8 cellular contexts compared by ENCODE assay signal in the genomic region with DNA sequence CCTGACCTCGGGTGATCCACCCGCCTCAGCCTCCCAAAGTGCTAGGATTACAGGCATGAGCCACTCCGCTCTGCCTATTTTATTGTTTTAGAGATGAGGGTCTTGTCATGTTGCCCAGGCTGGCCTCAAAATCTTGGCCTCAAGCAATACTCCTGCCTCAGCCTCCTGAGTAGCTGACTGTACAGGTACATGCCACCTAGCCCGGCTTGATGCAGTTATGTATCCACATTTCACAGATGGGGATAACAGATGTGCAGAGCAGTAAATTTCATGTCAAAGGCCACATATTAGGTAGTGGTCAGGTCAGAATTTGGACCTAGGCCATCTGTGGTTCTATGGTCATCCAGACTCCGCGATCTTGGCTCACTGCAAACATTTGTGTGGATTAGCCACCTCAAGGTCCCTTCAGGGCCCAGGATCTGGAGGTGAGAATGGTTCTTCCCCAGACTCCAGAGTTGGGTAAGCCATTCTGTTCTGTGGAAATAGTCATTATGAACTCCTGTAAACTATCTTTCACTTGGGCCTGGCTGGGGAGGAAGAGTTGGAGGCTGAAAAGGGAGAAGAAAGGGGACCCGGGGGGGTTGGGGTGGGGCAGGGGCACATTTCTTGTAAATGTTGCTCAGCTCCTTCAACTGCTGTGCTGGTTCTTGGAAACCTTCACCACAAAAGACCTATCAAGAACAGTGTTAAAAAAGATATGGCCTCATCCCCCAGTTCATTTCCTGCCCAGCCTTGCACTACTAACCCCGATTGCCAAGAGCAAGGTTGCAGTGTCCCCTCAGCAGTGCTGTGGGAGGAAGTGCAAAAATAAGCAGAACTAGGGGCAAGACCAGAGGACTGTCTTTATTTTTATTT. TPM values are rescaled to one million over a fixed set of nuclear protein-coding genes. Genes with fewer than 3 reads are reported as not detected.
DNase-seq lines count a peak whose midpoint lies in the region; ATAC-seq and TF ChIP-seq lines count a peak whose summit lies in the region.

No MANE protein-coding gene starts in this region.

- H3K4me1 ChIP-seq in thymus (ENCODE audit: control insufficient read depth, insufficient read depth, low read length) (peaks cover 6% of the 10 kb centered on the region), H9 (ENCODE audit: insufficient read depth, low read length) (no peaks in the 10 kb centered on the region)

- no peak overlapping the region for H3K27ac Mint-ChIP-seq in H9

- TF ChIP-seq CTCF in lower leg skin (IDR thresholded peaks at IDR 0.05): no peak
- TF ChIP-seq CTCF in H9 (conservative IDR thresholded peaks at IDR 0.05): no peak

- no peak overlapping the region for H2AFZ ChIP-seq in H9 (ENCODE audit: low read length)

- H3T11ph ChIP-seq in H9 (ENCODE audit: low read length): no peak overlapping the region

- peak; percentile 38 to 50 for DNase-seq in activated CD8-positive, alpha-beta memory T cell treated with anti-CD3 and anti-CD28 coated beads for 4 hours (ENCODE audit: low read depth in 2 of 2)
- no peak for DNase-seq in activated CD8-positive, alpha-beta memory T cell treated with anti-CD3 and anti-CD28 coated beads for 24 hours
- peak; percentile 57 for DNase-seq in activated T-cell treated with anti-CD3 and anti-CD28 coated beads, Interleukin-2, amount 50 U/mL, for 4 hours
- DNase-seq in lower leg skin (ENCODE audit: low spot score in 2 of 2) (peak; percentile 49 to 81), H9 (no peak)

- no peaks in the 10 kb centered on the region for H3K23me2 ChIP-seq in H9 (ENCODE audit: insufficient read length, low read depth, low read length, poor library complexity, severe bottlenecking)

- no peaks in the 10 kb centered on the region for H3K9me3 ChIP-seq in thymus (ENCODE audit: control insufficient read depth)
- H3K9me3 ChIP-seq in H9 (ENCODE audit: control insufficient read depth, low read depth, low read length): no peaks in the 10 kb centered on the region

- no peaks in the 10 kb centered on the region for H3K27me3 Mint-ChIP-seq in activated T-cell treated with anti-CD3 and anti-CD28 coated beads, Interleukin-2, amount 50 U/mL, for 4 hours (ENCODE audit: low read depth)
- H3K27me3 Mint-ChIP-seq in H9 (ENCODE audit: low read depth): no peaks in the 10 kb centered on the region

- H3K14ac ChIP-seq in H9 (ENCODE audit: insufficient read depth, low read length): no peak overlapping the region

- no peaks in the 10 kb centered on the region for H3K36me3 ChIP-seq in thymus (ENCODE audit: control insufficient read depth, insufficient read depth)

- no peaks in the 10 kb centered on the region for H4K20me1 ChIP-seq in H9 (ENCODE audit: control insufficient read depth, insufficient read depth, insufficient read length)

- no peak overlapping the region for H2BK120ac ChIP-seq in H9 (ENCODE audit: low read depth, low read length, poor library complexity, severe bottlenecking)

- no peak overlapping the region for H3K9ac ChIP-seq in H9 (ENCODE audit: extremely low read depth, insufficient read length, low read length)

- peak; percentile 91 to 94 for ATAC-seq in activated T-cell treated with anti-CD3 and anti-CD28 coated beads, Interleukin-2, amount 50 U/mL, for 4 hours
- ATAC-seq in GM21786 (IDR thresholded peaks at IDR 0.05; ENCODE audit: unreplicated experiment): no peak
- ATAC-seq in GM21723 (IDR thresholded peaks at IDR 0.05; ENCODE audit: unreplicated experiment): no peak

- intact Hi-C loops in lower leg skin (cut with DNase I; ENCODE audit: low total_unique reads): no loop called here

- H2BK15ac ChIP-seq in H9 (ENCODE audit: low read depth, low read length): no peak overlapping the region

- no peak overlapping the region for H2AK5ac ChIP-seq in H9 (ENCODE audit: insufficient read length, low read length)

- H3K4me1 Mint-ChIP-seq in activated T-cell treated with anti-CD3 and anti-CD28 coated beads, Interleukin-2, amount 50 U/mL, for 4 hours (ENCODE audit: low read depth): peaks cover 54% of the 10 kb centered on the region
- H3K4me1 Mint-ChIP-seq in H9: 0 out of 4 replicates have a peak, but pooled peaks cover 2% of the 10 kb centered on the region in 2 experiments

- no peaks in the 10 kb centered on the region for H3K27me3 ChIP-seq in thymus (ENCODE audit: control insufficient read depth, insufficient read depth)
- no peaks in the 10 kb centered on the region for H3K27me3 ChIP-seq in H9 (ENCODE audit: insufficient read depth, low read length)

- no peak overlapping the region for H2BK12ac ChIP-seq in H9 (ENCODE audit: insufficient read length, low read depth, low read length)

- H3K4me3 Mint-ChIP-seq in activated T-cell treated with anti-CD3 and anti-CD28 coated beads, Interleukin-2, amount 50 U/mL, for 4 hours: peak overlapping the region; percentile 41
- H3K4me3 Mint-ChIP-seq in H9: no peak overlapping the region

- H3K18ac ChIP-seq in H9 (ENCODE audit: insufficient read length, low read depth, low read length): no peak overlapping the region

- no peak for TF ChIP-seq POLR2A in lower leg skin (IDR thresholded peaks at IDR 0.05)

- H2BK20ac ChIP-seq in H9 (ENCODE audit: low read depth, low read length, poor library complexity, severe bottlenecking): no peak overlapping the region

- no peaks in the 10 kb centered on the region for H3K79me2 ChIP-seq in H9 (ENCODE audit: insufficient read depth, low read length)

- H3K27ac ChIP-seq in thymus (ENCODE audit: low read depth) (peak overlapping the region; percentile 91), H9 (ENCODE audit: insufficient read length, low read depth, low read length) (no peak overlapping the region)

- no peaks in the 10 kb centered on the region for H3K36me3 Mint-ChIP-seq in activated T-cell treated with anti-CD3 and anti-CD28 coated beads, Interleukin-2, amount 50 U/mL, for 4 hours (ENCODE audit: insufficient read depth)
- no peaks in the 10 kb centered on the region for H3K36me3 Mint-ChIP-seq in H9 (ENCODE audit: insufficient read depth in 1 of 3, low read depth in 3 of 3)

- no peak overlapping the region for H4K8ac ChIP-seq in H9 (replicated peaks; ENCODE audit: insufficient read length, low read depth, low read length)

- no peak overlapping the region for H4K5ac ChIP-seq in H9 (ENCODE audit: insufficient read length, low read depth, low read length)

- no peak overlapping the region for H3K56ac ChIP-seq in H9 (ENCODE audit: insufficient read length, low read depth, low read length)

- H3K9me3 Mint-ChIP-seq in activated T-cell treated with anti-CD3 and anti-CD28 coated beads, Interleukin-2, amount 50 U/mL, for 4 hours: no peaks in the 10 kb centered on the region
- peaks cover 0 to 6% of the 10 kb centered on the region in 2 experiments; a peak in 1 of 5 replicates for H3K9me3 Mint-ChIP-seq in H9

- 78 to 82% methylated on average over 8 of the region's 8 CpGs for WGBS in lower leg skin, 2 donors
- 58% methylated on average over 8 of the region's 8 CpGs for WGBS in thymus
- WGBS in H9 (ENCODE audit: extremely low coverage, insufficient read length, low lambda C conversion rate): no CpG with 5 or more reads among the region's 8 CpGs

- no peak overlapping the region for H3K4me2 ChIP-seq in H9 (ENCODE audit: insufficient read depth, insufficient read length, low read length)

- no peak overlapping the region for H4K91ac ChIP-seq in H9 (ENCODE audit: insufficient read length, low read depth, low read length)

- H3K23ac ChIP-seq in H9 (ENCODE audit: insufficient read length, low read depth, low read length): no peak overlapping the region

- no peaks in the 10 kb centered on the region for H3K79me1 ChIP-seq in H9 (ENCODE audit: insufficient read depth, low read depth, low read length, poor library complexity, severe bottlenecking)

- no peak overlapping the region for H3K4ac ChIP-seq in H9 (ENCODE audit: low read depth, low read length)

- no peak overlapping the region for H3K4me3 ChIP-seq in lower leg skin (ENCODE audit: low read depth, poor library complexity, severe bottlenecking)
- H3K4me3 ChIP-seq in thymus (ENCODE audit: low read length): no peak overlapping the region

- no peak overlapping the region for H2BK5ac ChIP-seq in H9 (ENCODE audit: insufficient read length, low read length)

RNA-seq across cellular contexts. Expression of a gene that starts 13.0 kb away (rescaled TPM):
- total RNA-seq in activated T-cell treated with anti-CD3 and anti-CD28 coated beads, Interleukin-2, amount 50 U/mL, for 4 hours: 10 to 100 TPM; 59.6 to 72.8 (median 60.1) TPM
- 100 to 1,000 TPM; 136 to 173 (median 150) TPM for total RNA-seq in lower leg skin
- 31.7 TPM for polyA plus RNA-seq in thymus
- total RNA-seq in H9 (2021): 46.7 and 47.5 TPM in 2 replicates

Comparison
In these comparisons a context has a peak if more than half of its experiments do, and no peak if none do; other contexts are left out.
1. DNase-seq: peak in activated CD8-positive, alpha-beta memory T cell treated with anti-CD3 and anti-CD28 coated beads for 4 hours (2 of 2), activated T-cell treated with anti-CD3 and anti-CD28 coated beads, Interleukin-2, amount 50 U/mL, for 4 hours (single experiment) and lower leg skin (2 of 2); none in activated CD8-positive, alpha-beta memory T cell treated with anti-CD3 and anti-CD28 coated beads for 24 hours (single experiment) and H9 (single experiment).
2. ATAC-seq: peak in activated T-cell treated with anti-CD3 and anti-CD28 coated beads, Interleukin-2, amount 50 U/mL, for 4 hours (2 of 2); none in GM21786 (single experiment) and GM21723 (single experiment).